Comparison of ENCODE assay signal across 1 cellular context in genomic region chr11:125272092-125272491, GRCh38.
TF ChIP-seq lines count a peak whose summit lies in the region.

No MANE protein-coding gene starts in this region.

TF ChIP-seq in K562, 482 proteins besides CTCF, POLR2A, EP300 and RAD21 (continued from another document):
- peak; percentile 81 for TF ChIP-seq TFE3 (CRISPR knock-in tag; IDR thresholded peaks at IDR 0.05)
TF ChIP-seq in K562: peak in this region for 1.
